ENCODE assay signal across 9 cellular contexts in the genomic region with DNA sequence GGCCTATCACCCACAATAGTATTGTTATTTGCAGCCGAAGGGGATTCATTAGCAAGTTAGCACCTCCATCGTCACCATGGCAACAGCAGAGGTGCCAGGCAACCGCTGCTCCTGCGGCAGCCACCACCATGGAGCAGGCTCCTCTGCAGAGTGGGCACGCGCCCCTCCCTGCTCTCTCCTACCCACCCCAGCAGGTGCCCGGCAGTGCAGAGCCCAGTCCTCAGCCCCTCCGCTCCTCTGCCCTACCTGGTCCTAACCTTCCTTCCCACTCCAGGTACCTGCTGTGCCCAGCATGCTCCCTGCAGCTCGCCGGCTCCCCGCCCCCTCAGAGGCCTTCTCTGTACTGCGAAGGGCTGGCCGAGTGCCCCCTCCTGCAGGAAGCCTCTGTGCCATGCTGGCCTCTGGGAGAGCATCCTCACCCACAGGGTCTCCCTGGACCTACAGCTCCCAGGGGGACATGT. TPM values are rescaled to one million over a fixed set of nuclear protein-coding genes. Genes with fewer than 3 reads are reported as not detected.
DNase-seq lines count a peak whose midpoint lies in the region; ATAC-seq, FAIRE-seq and TF ChIP-seq lines count a peak whose summit lies in the region.
"Had no signal": no experiment of that assay in that cellular context is flagged by ENCODE, and none has a peak within 500 bp of the region (broad histone marks: within the 10 kb centered on the region; RNA-seq: fewer than 3 reads in every experiment).

No MANE protein-coding gene starts in this region.

- no TSS peak for BruUV-seq in K562 (replicated peaks; lab: Mats Ljungman, UMichigan)

- peaks cover 0 to 62% of the 10 kb centered on the region in 2 experiments; a peak in 4 of 5 replicates for H3K4me1 ChIP-seq in K562 (replicated peaks in 1 of 2; ENCODE audit: control insufficient read depth in 2 of 2, insufficient read depth in 2 of 2, low read length in 2 of 2)

- in situ Hi-C loops in K562 (cut with MboI), result no loop called here

- peaks cover 3% of the 10 kb centered on the region for H3K9me1 ChIP-seq in K562 (ENCODE audit: control insufficient read depth, insufficient read depth, low read length)

- H3K27ac Mint-ChIP-seq in natural killer cell, result peak overlapping the region; percentile 73 to 89

- no peaks in the 10 kb centered on the region for H3K79me2 ChIP-seq in K562 (ENCODE audit: control insufficient read depth, insufficient read depth, low read length)

- peaks cover 54% of the 10 kb centered on the region for H4K20me1 ChIP-seq in K562 (replicated peaks; ENCODE audit: control insufficient read depth, insufficient read depth, low read length)

- H2AFZ ChIP-seq in K562 (ENCODE audit: low read depth, low read length), result no peak overlapping the region

- peaks cover 10 to 38% of the 10 kb centered on the region in 2 donors for H3K4me1 Mint-ChIP-seq in natural killer cell

- TF ChIP-seq POLR2A in K562 (conservative IDR thresholded peaks at IDR 0.05), result no peak

- no peak overlapping the region for H3K4me3 ChIP-seq in K562

- H3K27ac ChIP-seq in K562 (ENCODE audit: extremely low read depth, low read depth, low read length), result no peak overlapping the region

- no peak overlapping the region for H3K4me2 ChIP-seq in K562 (ENCODE audit: insufficient read depth, low read length)

- DNase-seq in ELF-1 (ENCODE audit: low read depth, low spot score), result peak; percentile 69
- DNase-seq in NCI-H1092 (lab: John Stamatoyannopoulos, UW), result peak; percentile 50
- no peak for DNase-seq in K562 (ENCODE audit: extremely low read depth in 1 of 4, low spot score in 3 of 4)
- DNase-seq in natural killer cell, result peak; percentile 74
- DNase-seq in hepatic stellate cell (ENCODE audit: low spot score), result no peak

- peaks cover 0 to 15% of the 10 kb centered on the region in 2 experiments; a peak in 2 of 5 replicates for H3K27me3 ChIP-seq in K562 (ENCODE audit: control insufficient read depth in 2 of 2, insufficient read depth in 2 of 2, low read length in 2 of 2)

- no peak for TF ChIP-seq RAD21 in K562 (CRISPR knock-in tag; conservative IDR thresholded peaks at IDR 0.05 in 1 of 2, IDR thresholded peaks at IDR 0.05 in 1 of 2)

- H3K4me3 Mint-ChIP-seq in natural killer cell, result peak overlapping the region; percentile 60

- H3K36me3 Mint-ChIP-seq in natural killer cell, result no peaks in the 10 kb centered on the region

- H3K9ac ChIP-seq in K562 (ENCODE audit: insufficient read depth in 1 of 2, low read depth in 2 of 2, low read length in 2 of 2), result no peak overlapping the region; a peak in 1 of 4 replicates

- intact Hi-C loops in K562 (cut with micrococcal nuclease), result no loop called here
- intact Hi-C loops in natural killer cell (cut with micrococcal nuclease), result no loop called here

- no peaks in the 10 kb centered on the region for H3K9me3 Mint-ChIP-seq in natural killer cell

- no peak for TF ChIP-seq CTCF in K562 (IDR thresholded peaks at IDR 0.05 in 2 of 3, conservative IDR thresholded peaks at IDR 0.05 in 1 of 3; ENCODE audit: insufficient read depth in 2 of 3, low read depth in 1 of 3, low read length in 3 of 3)
- no peak for TF ChIP-seq CTCF in natural killer cell (IDR thresholded peaks at IDR 0.05)

- CTCF ChIA-PET in K562 (lab: Yijun Ruan, JAX; ENCODE audit: low intra/inter-chr PET ratio), result no interaction called here

- no peaks in the 10 kb centered on the region for H3K36me3 ChIP-seq in K562 (ENCODE audit: control insufficient read depth, insufficient read depth, low read length)

- WGBS in K562 (ENCODE audit: insufficient coverage, low coverage, missing lambda C conversion rate), result 11% methylated on average over 11 of the region's 13 CpGs

- POLR2A ChIA-PET in K562 (lab: Yijun Ruan, JAX), result interaction anchor here (0.7 to 1.6 kb wide), 3 partner anchors 11 to 27 kb away, joined by 3 to 4 read pairs (median 3); no protein-coding TSS in a partner anchor

- no peak for TF ChIP-seq EP300 in K562 (IDR thresholded peaks at IDR 0.05; ENCODE audit: low read length)

- no peak for ATAC-seq in K562
- ATAC-seq in natural killer cell, result peak; percentile 39 to 63 (median 48)
- no peak for ATAC-seq in GM21737 (IDR thresholded peaks at IDR 0.05; ENCODE audit: unreplicated experiment)
- ATAC-seq in GM18517 (IDR thresholded peaks at IDR 0.05; ENCODE audit: unreplicated experiment), result no peak

- no peak for FAIRE-seq in K562 (lab: Jason Lieb, UNC)

- H3K9me3 ChIP-seq in K562 (replicated peaks; ENCODE audit: control insufficient read depth, insufficient read depth, low read depth, low read length), result no peaks in the 10 kb centered on the region

- peaks cover 0 to 11% of the 10 kb centered on the region in 2 donors for H3K27me3 Mint-ChIP-seq in natural killer cell (ENCODE audit: low read depth in 2 of 2)

RNA-seq across cellular contexts. Expression of a gene that starts 3.6 kb away (rescaled TPM):
- 2.6 and 6.2 TPM in 2 replicates for total RNA-seq in K562 (2011; cell fraction: chromatin; rRNA removed; ENCODE audit: low replicate concordance)
- total RNA-seq in K562 (2011; cell fraction: nucleolus; rRNA removed), result 1.4 and 3.5 TPM in 2 replicates
- total RNA-seq in K562 (2011; cell fraction: nucleoplasm; rRNA removed), result 2.0 and 5.0 TPM in 2 replicates
- 0.18 and 0.29 TPM in 2 replicates for total RNA-seq in K562 (2014; rRNA removed)
- total RNA-seq in K562 (2014; rRNA removed; fragmentation: Illumina TruSeq; extraction: Trizol), result 0.22 and 0.33 TPM in 2 replicates
- 0.14 TPM in 1 of 2 replicates, not detected in the other for total RNA-seq in K562 (2015; rRNA removed; fragmentation: Illumina TruSeq; extraction: Trizol)
- total RNA-seq in K562 (2021), result 0.83 and 2.0 TPM in 2 replicates
- 2.0 and 4.4 TPM in 2 replicates for polyA plus RNA-seq in K562 (2011; rRNA removed)
- polyA plus RNA-seq in K562 (2011; cell fraction: cytosol; rRNA removed), result 1.8 and 2.8 TPM in 2 replicates
- polyA plus RNA-seq in K562 (2011; cell fraction: nucleus; rRNA removed), result 3.9 and 5.9 TPM in 2 replicates
- 1.7 and 1.8 TPM in 2 replicates for polyA plus RNA-seq in K562 (2012)
- 0.86 and 1.7 TPM in 2 replicates for polyA plus RNA-seq in K562 (2014; fragmentation: Illumina TruSeq; extraction: Trizol)
- not detected for polyA plus RNA-seq in K562 (2014; fragmentation: Nextera tagmentation; extraction: Ambion mirVana)
- polyA plus RNA-seq in K562 (2014; rRNA removed), result 0.50 and 1.0 TPM in 2 replicates
- polyA minus RNA-seq in K562 (2011; rRNA and poly(A)+ RNA removed), result 0.81 and 1.4 TPM in 2 replicates
- 2.7 and 4.1 TPM in 2 replicates for polyA minus RNA-seq in K562 (2011; cell fraction: cytosol; rRNA and poly(A)+ RNA removed)
- 0.78 and 1.1 TPM in 2 replicates for polyA minus RNA-seq in K562 (2011; cell fraction: nucleus; rRNA and poly(A)+ RNA removed)
- total RNA-seq in natural killer cell, result 10 to 100 TPM; 24.1 to 47.3 (median 38.4) TPM

RNA-seq across cellular contexts. Expression of a gene that starts 16.6 kb away (rescaled TPM):
- not detected in 2 replicates for total RNA-seq in K562 (2011; cell fraction: chromatin; rRNA removed; ENCODE audit: low replicate concordance)
- total RNA-seq in K562 (2011; cell fraction: nucleolus; rRNA removed), result not detected in 2 replicates
- total RNA-seq in K562 (2011; cell fraction: nucleoplasm; rRNA removed), result not detected in 2 replicates
- total RNA-seq in K562 (2014; rRNA removed), result not detected in 2 replicates
- total RNA-seq in K562 (2014; rRNA removed; fragmentation: Illumina TruSeq; extraction: Trizol), result not detected in 2 replicates
- total RNA-seq in K562 (2015; rRNA removed; fragmentation: Illumina TruSeq; extraction: Trizol), result not detected in 2 replicates
- total RNA-seq in K562 (2021), result not detected in 2 replicates
- not detected in 2 replicates for polyA plus RNA-seq in K562 (2011; rRNA removed)
- not detected in 2 replicates for polyA plus RNA-seq in K562 (2011; cell fraction: cytosol; rRNA removed)
- polyA plus RNA-seq in K562 (2011; cell fraction: nucleus; rRNA removed), result not detected in 2 replicates
- not detected in 2 replicates for polyA plus RNA-seq in K562 (2012)
- polyA plus RNA-seq in K562 (2014; fragmentation: Illumina TruSeq; extraction: Trizol), result not detected in 2 replicates
- polyA plus RNA-seq in K562 (2014; fragmentation: Nextera tagmentation; extraction: Ambion mirVana), result not detected
- not detected in 2 replicates for polyA plus RNA-seq in K562 (2014; rRNA removed)
- polyA minus RNA-seq in K562 (2011; rRNA and poly(A)+ RNA removed), result not detected in 2 replicates
- polyA minus RNA-seq in K562 (2011; cell fraction: cytosol; rRNA and poly(A)+ RNA removed), result not detected in 2 replicates
- polyA minus RNA-seq in K562 (2011; cell fraction: nucleus; rRNA and poly(A)+ RNA removed), result not detected in 2 replicates
- total RNA-seq in natural killer cell, result not detected
- total RNA-seq: MCF 10A, progenitor cell of endocrine pancreas had no signal

RNA-seq across cellular contexts. Expression of a gene that starts 29.6 kb away (rescaled TPM):
- not detected in 2 replicates for total RNA-seq in K562 (2011; cell fraction: chromatin; rRNA removed; ENCODE audit: low replicate concordance)
- not detected in 2 replicates for total RNA-seq in K562 (2011; cell fraction: nucleolus; rRNA removed)
- total RNA-seq in K562 (2011; cell fraction: nucleoplasm; rRNA removed), result not detected in 2 replicates
- total RNA-seq in K562 (2014; rRNA removed), result not detected in 2 replicates
- total RNA-seq in K562 (2014; rRNA removed; fragmentation: Illumina TruSeq; extraction: Trizol), result not detected in 2 replicates
- total RNA-seq in K562 (2015; rRNA removed; fragmentation: Illumina TruSeq; extraction: Trizol), result not detected in 2 replicates
- total RNA-seq in K562 (2021), result not detected in 2 replicates
- not detected in 2 replicates for polyA plus RNA-seq in K562 (2011; rRNA removed)
- polyA plus RNA-seq in K562 (2011; cell fraction: cytosol; rRNA removed), result not detected in 2 replicates
- polyA plus RNA-seq in K562 (2011; cell fraction: nucleus; rRNA removed), result not detected in 2 replicates
- not detected in 2 replicates for polyA plus RNA-seq in K562 (2012)
- polyA plus RNA-seq in K562 (2014; fragmentation: Illumina TruSeq; extraction: Trizol), result not detected in 2 replicates
- not detected for polyA plus RNA-seq in K562 (2014; fragmentation: Nextera tagmentation; extraction: Ambion mirVana)
- not detected in 2 replicates for polyA plus RNA-seq in K562 (2014; rRNA removed)
- not detected in 2 replicates for polyA minus RNA-seq in K562 (2011; rRNA and poly(A)+ RNA removed)
- polyA minus RNA-seq in K562 (2011; cell fraction: cytosol; rRNA and poly(A)+ RNA removed), result not detected in 2 replicates
- polyA minus RNA-seq in K562 (2011; cell fraction: nucleus; rRNA and poly(A)+ RNA removed), result not detected in 2 replicates
- total RNA-seq in natural killer cell, result not detected
- total RNA-seq: MCF 10A, progenitor cell of endocrine pancreas had no signal

RNA-seq across cellular contexts. Expression of a gene that starts 39.8 kb away (rescaled TPM):
- total RNA-seq in K562 (2011; cell fraction: chromatin; rRNA removed; ENCODE audit: low replicate concordance), result not detected in 2 replicates
- not detected in 2 replicates for total RNA-seq in K562 (2011; cell fraction: nucleolus; rRNA removed)
- total RNA-seq in K562 (2011; cell fraction: nucleoplasm; rRNA removed), result not detected in 2 replicates
- not detected in 2 replicates for total RNA-seq in K562 (2014; rRNA removed)
- total RNA-seq in K562 (2014; rRNA removed; fragmentation: Illumina TruSeq; extraction: Trizol), result not detected in 2 replicates
- not detected in 2 replicates for total RNA-seq in K562 (2015; rRNA removed; fragmentation: Illumina TruSeq; extraction: Trizol)
- not detected in 2 replicates for total RNA-seq in K562 (2021)
- not detected in 2 replicates for polyA plus RNA-seq in K562 (2011; rRNA removed)
- not detected in 2 replicates for polyA plus RNA-seq in K562 (2011; cell fraction: cytosol; rRNA removed)
- polyA plus RNA-seq in K562 (2011; cell fraction: nucleus; rRNA removed), result not detected in 2 replicates
- polyA plus RNA-seq in K562 (2012), result not detected in 2 replicates
- not detected in 2 replicates for polyA plus RNA-seq in K562 (2014; fragmentation: Illumina TruSeq; extraction: Trizol)
- polyA plus RNA-seq in K562 (2014; fragmentation: Nextera tagmentation; extraction: Ambion mirVana), result not detected
- polyA plus RNA-seq in K562 (2014; rRNA removed), result not detected in 2 replicates
- polyA minus RNA-seq in K562 (2011; rRNA and poly(A)+ RNA removed), result not detected in 2 replicates
- polyA minus RNA-seq in K562 (2011; cell fraction: cytosol; rRNA and poly(A)+ RNA removed), result not detected in 2 replicates
- not detected in 2 replicates for polyA minus RNA-seq in K562 (2011; cell fraction: nucleus; rRNA and poly(A)+ RNA removed)
- total RNA-seq in natural killer cell, result not detected
- total RNA-seq: MCF 10A, progenitor cell of endocrine pancreas had no signal

RNA-seq across cellular contexts. Expression of a gene that starts 53.5 kb away (rescaled TPM):
- total RNA-seq in K562 (2011; cell fraction: chromatin; rRNA removed; ENCODE audit: low replicate concordance), result not detected in 2 replicates
- total RNA-seq in K562 (2011; cell fraction: nucleolus; rRNA removed), result not detected in 2 replicates
- total RNA-seq in K562 (2011; cell fraction: nucleoplasm; rRNA removed), result not detected in 2 replicates
- total RNA-seq in K562 (2014; rRNA removed) (not detected in 2 replicates), K562 (2014; rRNA removed; fragmentation: Illumina TruSeq; extraction: Trizol) (not detected in 2 replicates), K562 (2015; rRNA removed; fragmentation: Illumina TruSeq; extraction: Trizol) (not detected in 2 replicates), K562 (2021) (not detected in 2 replicates), natural killer cell (not detected)
- polyA plus RNA-seq in K562 (2011; rRNA removed) (not detected in 2 replicates), K562 (2014; fragmentation: Illumina TruSeq; extraction: Trizol) (not detected in 2 replicates), K562 (2014; fragmentation: Nextera tagmentation; extraction: Ambion mirVana) (not detected), K562 (2014; rRNA removed) (not detected in 2 replicates)
- polyA plus RNA-seq in K562 (2011; cell fraction: cytosol; rRNA removed), result not detected in 2 replicates
- polyA plus RNA-seq in K562 (2011; cell fraction: nucleus; rRNA removed), result not detected in 2 replicates
- polyA plus RNA-seq in K562 (2012), result not detected in 2 replicates
- polyA minus RNA-seq in K562 (2011; rRNA and poly(A)+ RNA removed), result not detected in 2 replicates
- polyA minus RNA-seq in K562 (2011; cell fraction: cytosol; rRNA and poly(A)+ RNA removed), result not detected in 2 replicates
- not detected in 2 replicates for polyA minus RNA-seq in K562 (2011; cell fraction: nucleus; rRNA and poly(A)+ RNA removed)
- total RNA-seq: MCF 10A, progenitor cell of endocrine pancreas had no signal

Comparison
In these comparisons a context has a peak if more than half of its experiments do, and no peak if none do; other contexts are left out.
1. DNase-seq: peak in ELF-1 (single experiment), NCI-H1092 (single experiment) and natural killer cell (single experiment); none in K562 (0 of 4) and hepatic stellate cell (single experiment).
2. ATAC-seq: peak in natural killer cell (3 of 3); none in K562 (single experiment), GM21737 (single experiment) and GM18517 (single experiment).